ENCODE assay signal across 16 cellular contexts in genomic region chr6:160031442-160031841, GRCh38.
DNase-seq lines count a peak whose midpoint lies in the region; ATAC-seq, FAIRE-seq and TF ChIP-seq lines count a peak whose summit lies in the region.
"Had no signal": no experiment of that assay in that cellular context is flagged by ENCODE, and none has a peak within 500 bp of the region (broad histone marks: within the 10 kb centered on the region; RNA-seq: fewer than 3 reads in every experiment).

No MANE protein-coding gene starts in this region.

- peak overlapping the region; percentile 98 for H3K27ac Mint-ChIP-seq in type B pancreatic cell

- TF ChIP-seq POLR2A in GM12878 (IDR thresholded peaks at IDR 0.05; ENCODE audit: low read depth, low read length) (no peak), Peyer's patch (IDR thresholded peaks at IDR 0.05) (no peak)

- no peak for DNase-seq in left ventricle myocardium inferior
- no peak for DNase-seq in right cardiac atrium
- no peak for DNase-seq in GM12878 (ENCODE audit: low read depth, low spot score)
- DNase-seq in kidney tubule cell (ENCODE audit: low spot score) = peak; percentile 46
- DNase-seq in type B pancreatic cell (ENCODE audit: extremely low spot score, unreplicated experiment) = no peak
- DNase-seq in Peyer's patch = no peak
- no peak for DNase-seq in C1 segment of cervical spinal cord (lab: John Stamatoyannopoulos, UW)
- no peak for DNase-seq in germinal center (ENCODE audit: low spot score)
- DNase-seq: ACHN; activated CD4-positive, CD25-positive, alpha-beta regulatory T cell treated with anti-CD3 and anti-CD28 coated beads, Interleukin-2, amount 50 U/mL, for 72 hours; activated T-cell treated with anti-CD3 and anti-CD28 coated beads, Interleukin-2, amount 50 U/mL, for 1 hour; left lung; naive thymus-derived CD8-positive, alpha-beta T cell; stimulated activated CD4-positive, alpha-beta T cell treated with anti-CD3 and anti-CD28 coated beads, Interleukin-4, amount 100 ng/mL, for 4 hours; T-helper 2 cell; trophoblast cell had no signal

- peaks cover 68% of the 10 kb centered on the region for H3K36me3 ChIP-seq in left ventricle myocardium inferior
- peaks cover 26 to 30% of the 10 kb centered on the region in 2 experiments for H3K36me3 ChIP-seq in GM12878 (ENCODE audit: control insufficient read depth in 2 of 2, insufficient read depth in 2 of 2, low read length in 1 of 2)
- H3K36me3 ChIP-seq in Peyer's patch = peaks cover 0 to 91% (median 0%) of the 10 kb centered on the region in 3 donors

- no peaks in the 10 kb centered on the region for H3K9me3 Mint-ChIP-seq in type B pancreatic cell
- H3K9me3 Mint-ChIP-seq: naive thymus-derived CD8-positive, alpha-beta T cell had no signal

- H4K20me1 ChIP-seq in GM12878 (ENCODE audit: control insufficient read depth, insufficient read depth) = no peaks in the 10 kb centered on the region

- H3K9ac ChIP-seq in GM12878 (ENCODE audit: control insufficient read depth, insufficient read depth, low read length) = no peak overlapping the region

- H3K27ac ChIP-seq in left ventricle myocardium inferior (replicated peaks) (peak overlapping the region; percentile 81), right cardiac atrium (ENCODE audit: low read length) (no peak overlapping the region), GM12878 (ENCODE audit: control insufficient read depth, insufficient read depth) (no peak overlapping the region), Peyer's patch (no peak overlapping the region)

- no peaks in the 10 kb centered on the region for H3K79me2 ChIP-seq in GM12878 (ENCODE audit: control insufficient read depth, insufficient read depth, low read length)

- intact Hi-C loops in left ventricle myocardium inferior (cut with micrococcal nuclease) = loop anchor here (10.0 kb wide), 1 partner anchor 47 kb away; no protein-coding TSS in a partner anchor
- intact Hi-C loops in right cardiac atrium (cut with DNase I) = loop anchor here in 2 of 4 donors (10.0 kb wide), 2 partner anchors 57 to 67 kb away; partner anchors contain the start of gene IGF2R (in 1 of the 2)
- intact Hi-C loops in GM12878 (cut with micrococcal nuclease; ENCODE audit: unreplicated experiment) = no loop called here

- RAD21 ChIA-PET in GM12878 (lab: Charles Lee; ENCODE audit: unreplicated experiment) = no interaction called here

- peaks cover 43% of the 10 kb centered on the region for H3K4me1 ChIP-seq in left ventricle myocardium inferior
- peaks cover 7% of the 10 kb centered on the region for H3K4me1 ChIP-seq in right cardiac atrium (ENCODE audit: control insufficient read depth, insufficient read depth, low read length)
- no peaks in the 10 kb centered on the region for H3K4me1 ChIP-seq in GM12878 (ENCODE audit: control insufficient read depth, insufficient read depth, low read length)
- peaks cover 0 to 8% (median 0%) of the 10 kb centered on the region in 4 donors for H3K4me1 ChIP-seq in Peyer's patch

- peaks cover 48% of the 10 kb centered on the region for H3K36me3 Mint-ChIP-seq in type B pancreatic cell

- ATAC-seq in right cardiac atrium = no peak
- no peak for ATAC-seq in GM12878
- ATAC-seq: naive thymus-derived CD8-positive, alpha-beta T cell had no signal

- no peaks in the 10 kb centered on the region for H3K9me3 ChIP-seq in left ventricle myocardium inferior (replicated peaks)
- H3K9me3 ChIP-seq in right cardiac atrium (ENCODE audit: control insufficient read depth, low read length) = no peaks in the 10 kb centered on the region
- no peaks in the 10 kb centered on the region for H3K9me3 ChIP-seq in GM12878 (replicated peaks; ENCODE audit: control insufficient read depth, insufficient read depth, low read length)
- H3K9me3 ChIP-seq in Peyer's patch = no peaks in the 10 kb centered on the region
- H3K9me3 ChIP-seq: left lung had no signal

- CTCF ChIA-PET in GM12878 (lab: Yijun Ruan, JAX) = interaction anchor here (0.6 kb wide), 1 partner anchor 130 kb away, joined by 3 read pairs; no protein-coding TSS in a partner anchor

- no peak for TF ChIP-seq EP300 in GM12878 (IDR thresholded peaks at IDR 0.05; ENCODE audit: borderline replicate concordance in 1 of 2, control insufficient read depth in 1 of 2, low read depth in 2 of 2, low read length in 2 of 2)

- H3K4me3 Mint-ChIP-seq in type B pancreatic cell = no peak overlapping the region
- H3K4me3 Mint-ChIP-seq: naive thymus-derived CD8-positive, alpha-beta T cell had no signal

- no TSS peak for BruUV-seq in GM12878 (replicated peaks; lab: Mats Ljungman, UMichigan)

- POLR2A ChIA-PET in GM12878 (lab: Charles Lee) = no interaction called here

- H3K4me2 ChIP-seq in GM12878 (ENCODE audit: control insufficient read depth, insufficient read depth) = no peak overlapping the region

- H3K27me3 Mint-ChIP-seq in type B pancreatic cell = no peaks in the 10 kb centered on the region
- H3K27me3 Mint-ChIP-seq: naive thymus-derived CD8-positive, alpha-beta T cell had no signal

- H3K4me3 ChIP-seq in left ventricle myocardium inferior (no peak overlapping the region), right cardiac atrium (ENCODE audit: low read length) (no peak overlapping the region), GM12878 (no peak overlapping the region), Peyer's patch (no peak overlapping the region)
- H3K4me3 ChIP-seq: left lung had no signal

- in situ Hi-C loops in GM12878 (cut with MboI) = no loop called here

- peaks cover 20% of the 10 kb centered on the region for H3K4me1 Mint-ChIP-seq in type B pancreatic cell (ENCODE audit: unreplicated experiment)

- no peak for FAIRE-seq in GM12878 (lab: Jason Lieb, UNC)

- 91% methylated on average over 8 of the region's 8 CpGs for WGBS in right cardiac atrium
- 83% methylated on average over 8 of the region's 8 CpGs for WGBS in GM12878 (ENCODE audit: insufficient coverage, insufficient replicate concordance, low lambda C conversion rate, missing lambda C conversion rate)

- no peak overlapping the region for H2AFZ ChIP-seq in GM12878 (ENCODE audit: control insufficient read depth, low read depth, low read length)

- no peak for TF ChIP-seq RAD21 in GM12878 (IDR thresholded peaks at IDR 0.05; ENCODE audit: insufficient read depth, low read depth, low read length)

- H3K27me3 ChIP-seq in left ventricle myocardium inferior (ENCODE audit: low read depth) (no peaks in the 10 kb centered on the region), right cardiac atrium (ENCODE audit: control insufficient read depth, insufficient read depth) (no peaks in the 10 kb centered on the region), GM12878 (replicated peaks in 1 of 2; ENCODE audit: control insufficient read depth in 2 of 2, insufficient read depth in 2 of 2, low read length in 1 of 2) (no peaks in the 10 kb centered on the region), Peyer's patch (no peaks in the 10 kb centered on the region)
- H3K27me3 ChIP-seq: left lung had no signal

- SMC1A ChIA-PET in GM12878 (lab: Charles Lee; ENCODE audit: uncharacterized antibody, unreplicated experiment) = no interaction called here

- TF ChIP-seq CTCF in left ventricle myocardium inferior (IDR thresholded peaks at IDR 0.05; ENCODE audit: borderline replicate concordance) = no peak
- TF ChIP-seq CTCF in GM12878 (IDR thresholded peaks at IDR 0.05 in 2 of 3, conservative IDR thresholded peaks at IDR 0.05 in 1 of 3; ENCODE audit: control insufficient read depth in 2 of 3, extremely low read depth in 1 of 3, insufficient read depth in 1 of 3, low read depth in 3 of 3, low read length in 3 of 3) = no peak
- TF ChIP-seq CTCF in type B pancreatic cell (conservative IDR thresholded peaks at IDR 0.05) = no peak
- TF ChIP-seq CTCF in Peyer's patch (IDR thresholded peaks at IDR 0.05) = no peak

TF ChIP-seq in GM12878, 131 proteins besides CTCF, POLR2A, EP300 and RAD21:
- TF ChIP-seq ZZZ3 (IDR thresholded peaks at IDR 0.05; ENCODE audit: control insufficient read depth, insufficient read length, low read depth) (no peak), EED (IDR thresholded peaks at IDR 0.05; ENCODE audit: low read depth) (no peak), BCL3 (IDR thresholded peaks at IDR 0.05; ENCODE audit: borderline replicate concordance, insufficient read depth, low read depth, low read length, poor library complexity, severe bottlenecking) (peak; percentile 93), SREBF1 (IDR thresholded peaks at IDR 0.05; ENCODE audit: low read length) (no peak)
